ENCODE assay signal across 8 cellular contexts in genomic region chr6:136782021-136782770, GRCh38. TPM values are rescaled to one million over a fixed set of nuclear protein-coding genes. Genes with fewer than 3 reads are reported as not detected.
DNase-seq lines count a peak whose midpoint lies in the region; ATAC-seq and TF ChIP-seq lines count a peak whose summit lies in the region.

No MANE protein-coding gene starts in this region.

- H3K4me1 Mint-ChIP-seq in activated CD8-positive, alpha-beta T cell treated with anti-CD3 and anti-CD28 coated beads, Interleukin-2, amount 10 ng/mL, durations not matched to agents 7 days and 5 days (ENCODE audit: low read depth) = peaks cover 54% of the 10 kb centered on the region

- peak; percentile 50 for ATAC-seq in activated CD8-positive, alpha-beta T cell treated with anti-CD3 and anti-CD28 coated beads, Interleukin-2, amount 10 ng/mL, durations not matched to agents 7 days and 5 days

- H3K27ac Mint-ChIP-seq in activated CD8-positive, alpha-beta T cell treated with anti-CD3 and anti-CD28 coated beads, Interleukin-2, amount 10 ng/mL, durations not matched to agents 7 days and 5 days = no peak overlapping the region

- no peaks in the 10 kb centered on the region for H3K27me3 Mint-ChIP-seq in activated CD8-positive, alpha-beta T cell treated with anti-CD3 and anti-CD28 coated beads, Interleukin-2, amount 10 ng/mL, durations not matched to agents 7 days and 5 days (ENCODE audit: low read depth)

- no peak for TF ChIP-seq CTCF in AG10803 (conservative IDR thresholded peaks at IDR 0.05; ENCODE audit: low read length)
- TF ChIP-seq CTCF in HL-60 (IDR thresholded peaks at IDR 0.05; ENCODE audit: insufficient read depth, low read length) = no peak

- peak; percentile 62 for DNase-seq in AG10803 (ENCODE audit: low read depth)
- DNase-seq in HL-60 (ENCODE audit: low read depth in 1 of 2, low spot score in 1 of 2) = no peak
- DNase-seq in activated CD8-positive, alpha-beta T cell treated with anti-CD3 and anti-CD28 coated beads, Interleukin-2, amount 10 ng/mL, durations not matched to agents 7 days and 5 days = no peak
- DNase-seq in iris pigment epithelial cell (ENCODE audit: low read depth) = peak; percentile 84
- DNase-seq in foreskin melanocyte = no peak
- no peak for DNase-seq in NCI-H2196 (lab: John Stamatoyannopoulos, UW; ENCODE audit: unreplicated experiment)
- DNase-seq in islet precursor cell = no peak
- no peak for DNase-seq in NCI-H510A treated with DMSO at 0.1 percent for 48 hours (lab: John Stamatoyannopoulos, UW)

- H3K36me3 Mint-ChIP-seq in activated CD8-positive, alpha-beta T cell treated with anti-CD3 and anti-CD28 coated beads, Interleukin-2, amount 10 ng/mL, durations not matched to agents 7 days and 5 days (ENCODE audit: low read depth) = peaks cover 41% of the 10 kb centered on the region

- H3K4me3 Mint-ChIP-seq in activated CD8-positive, alpha-beta T cell treated with anti-CD3 and anti-CD28 coated beads, Interleukin-2, amount 10 ng/mL, durations not matched to agents 7 days and 5 days = no peak overlapping the region

- no peaks in the 10 kb centered on the region for H3K27me3 ChIP-seq in HL-60 (ENCODE audit: insufficient read depth, poor library complexity, severe bottlenecking)

- peak overlapping the region; percentile 74 for H3K27ac ChIP-seq in HL-60 (replicated peaks)

- H3K9me3 Mint-ChIP-seq in activated CD8-positive, alpha-beta T cell treated with anti-CD3 and anti-CD28 coated beads, Interleukin-2, amount 10 ng/mL, durations not matched to agents 7 days and 5 days (ENCODE audit: insufficient read depth) = no peaks in the 10 kb centered on the region

- H3K4me3 ChIP-seq in AG10803 (ENCODE audit: low read length) = no peak overlapping the region
- no peak overlapping the region for H3K4me3 ChIP-seq in HL-60 (replicated peaks; ENCODE audit: insufficient read depth, low read length)

- POLR2A ChIA-PET in activated CD8-positive, alpha-beta T cell treated with anti-CD3 and anti-CD28 coated beads, Interleukin-2, amount 10 ng/mL, durations not matched to agents 7 days and 5 days (lab: Charles Lee) = interaction anchor here (0.6 kb wide), 1 partner anchor 118 kb away, joined by 4 read pairs; no protein-coding TSS in a partner anchor

- CTCF ChIA-PET in activated CD8-positive, alpha-beta T cell treated with anti-CD3 and anti-CD28 coated beads, Interleukin-2, amount 10 ng/mL, durations not matched to agents 7 days and 5 days (lab: Charles Lee) = interaction anchor here (1.7 to 4.7 kb wide), 2 partner anchors 9 to 19 kb away, joined by 6 to 32 read pairs; partner anchors contain the start of gene MAP3K5

RNA-seq across cellular contexts. Expression of gene MAP3K5, which starts 10.1 kb away (rescaled TPM):
- total RNA-seq in activated CD8-positive, alpha-beta T cell treated with anti-CD3 and anti-CD28 coated beads, Interleukin-2, amount 10 ng/mL, durations not matched to agents 7 days and 5 days = 10 to 100 TPM; 15.0 to 15.1 TPM

RNA-seq across cellular contexts. Expression of gene PEX7, which starts 40.2 kb away (rescaled TPM):
- 1 to 10 TPM; 2.5 to 3.3 TPM for total RNA-seq in activated CD8-positive, alpha-beta T cell treated with anti-CD3 and anti-CD28 coated beads, Interleukin-2, amount 10 ng/mL, durations not matched to agents 7 days and 5 days

Comparison
In these comparisons a context has a peak if more than half of its experiments do, and no peak if none do; other contexts are left out.
1. DNase-seq: peak in AG10803 (single experiment) and iris pigment epithelial cell (single experiment); none in HL-60 (0 of 2), activated CD8-positive, alpha-beta T cell treated with anti-CD3 and anti-CD28 coated beads, Interleukin-2, amount 10 ng/mL, durations not matched to agents 7 days and 5 days (single experiment), foreskin melanocyte (single experiment), NCI-H2196 (single experiment), islet precursor cell (single experiment) and NCI-H510A treated with DMSO at 0.1 percent for 48 hours (single experiment).